In the genomic region with DNA sequence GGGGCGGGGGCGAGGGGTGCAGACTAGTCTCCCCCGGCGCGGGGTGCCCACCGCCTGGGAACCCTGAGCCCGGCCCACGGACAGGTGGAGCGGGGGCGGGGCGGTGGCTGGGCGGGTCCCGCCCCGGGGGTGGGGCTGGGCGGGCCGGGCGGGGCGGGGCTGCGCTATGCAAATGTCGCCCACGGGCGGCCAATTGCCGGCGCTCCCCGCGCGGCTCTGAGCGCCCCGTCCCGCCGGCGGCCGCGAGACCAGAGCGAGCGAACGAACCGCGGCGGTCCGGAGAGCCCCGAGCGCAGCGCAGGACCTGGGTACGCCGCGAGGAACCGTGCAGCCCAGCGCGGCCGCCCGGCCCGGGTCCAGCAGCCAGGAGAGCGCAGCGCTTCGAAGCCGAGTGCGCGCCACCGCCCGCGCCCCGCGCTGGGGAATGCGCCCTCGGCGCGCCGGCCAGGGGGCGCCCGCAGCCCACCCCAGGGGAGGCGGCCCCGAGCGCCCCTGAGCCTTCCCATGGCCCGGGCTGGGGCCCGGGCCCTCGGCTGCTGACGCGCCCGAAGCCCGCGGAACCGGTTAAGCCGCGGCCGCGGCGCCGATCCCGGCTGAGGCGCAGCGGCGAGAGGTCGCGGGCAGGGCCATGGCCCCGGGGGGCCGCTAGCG, we compare ENCODE assay signal across 1 cellular context.
A peak's percentile ranks its signal among the peaks of the same experiment; 100 is the strongest.
TF ChIP-seq lines count a peak whose summit lies in the region.

A gene (plus strand): TSS at position 485 of the 651 bp plus-strand sequence. CDS start 4,299 bp downstream, outside the sequence.

TF ChIP-seq in H1, 55 proteins besides CTCF, POLR2A, EP300 and RAD21:
- TF ChIP-seq KDM4A (IDR thresholded peaks at IDR 0.05; ENCODE audit: low read depth, low read length, severe bottlenecking) (peak; percentile 90), PHF8 (conservative IDR thresholded peaks at IDR 0.05; ENCODE audit: low read depth, low read length) (peak; percentile 51), RFX5 (IDR thresholded peaks at IDR 0.05; ENCODE audit: borderline replicate concordance, low read depth, low read length) (no peak), ASH2L (IDR thresholded peaks at IDR 0.05; ENCODE audit: low read length) (no peak), CBX8 (IDR thresholded peaks at IDR 0.05; ENCODE audit: borderline replicate concordance, low read depth, low read length) (no peak), TAF7 (optimal IDR thresholded peaks at IDR 0.05; ENCODE audit: borderline replicate concordance, low read depth, low read length) (no peak), SP2 (IDR thresholded peaks at IDR 0.05; ENCODE audit: low read length) (no peak), NRF1 (IDR thresholded peaks at IDR 0.05; ENCODE audit: low read depth, low read length) (no peak), GTF2F1 (IDR thresholded peaks at IDR 0.05; ENCODE audit: borderline replicate concordance, low read depth, low read length) (no peak), CHD2 (IDR thresholded peaks at IDR 0.05; ENCODE audit: low read length) (no peak), RNF2 (IDR thresholded peaks at IDR 0.05; ENCODE audit: borderline replicate concordance, low read depth, low read length, missing control alignments, poor library complexity, severe bottlenecking) (no peak), MAFK (IDR thresholded peaks at IDR 0.05; ENCODE audit: low read depth, low read length) (no peak), NANOG (IDR thresholded peaks at IDR 0.05; ENCODE audit: insufficient read depth, low read depth, low read length, poor library complexity, severe bottlenecking) (no peak), HDAC2 (IDR thresholded peaks at IDR 0.05; ENCODE audit: borderline replicate concordance in 1 of 2, low read depth in 2 of 2, low read length in 2 of 2) (no peak), POU5F1 (IDR thresholded peaks at IDR 0.05; ENCODE audit: low read depth, low read length) (no peak), TBP (IDR thresholded peaks at IDR 0.05; ENCODE audit: low read depth, low read length) (no peak), SUZ12 (IDR thresholded peaks at IDR 0.05; ENCODE audit: low read length) (no peak), EZH2 (IDR thresholded peaks at IDR 0.05; ENCODE audit: low read depth, low read length, severe bottlenecking) (no peak), ZNF274 (IDR thresholded peaks at IDR 0.05; ENCODE audit: borderline replicate concordance, extremely low read depth, low read length) (no peak), EGR1 (IDR thresholded peaks at IDR 0.05; ENCODE audit: borderline replicate concordance, low read depth, low read length) (no peak), TAF1 (IDR thresholded peaks at IDR 0.05; ENCODE audit: low read depth, low read length) (0 out of 2 replicates have a peak, but pooled peaks have one; percentile 18), RBBP5 (IDR thresholded peaks at IDR 0.05; ENCODE audit: borderline replicate concordance, low read depth, low read length) (no peak), SIN3A (conservative IDR thresholded peaks at IDR 0.05 in 1 of 2, IDR thresholded peaks at IDR 0.05 in 1 of 2; ENCODE audit: low read depth in 1 of 2, low read length in 2 of 2) (peak in 1 of 2 experiments; percentile 17; a peak in 1 of 4 replicates), SIX5 (IDR thresholded peaks at IDR 0.05; ENCODE audit: low read depth, low read length) (no peak), CTBP2 (IDR thresholded peaks at IDR 0.05; ENCODE audit: borderline replicate concordance, insufficient read depth, insufficient read length, low read length) (no peak), HDAC6 (IDR thresholded peaks at IDR 0.05; ENCODE audit: low read depth, low read length) (no peak), CEBPB (IDR thresholded peaks at IDR 0.05; ENCODE audit: low read depth, low read length) (no peak)
- TF ChIP-seq, protein P1, sequence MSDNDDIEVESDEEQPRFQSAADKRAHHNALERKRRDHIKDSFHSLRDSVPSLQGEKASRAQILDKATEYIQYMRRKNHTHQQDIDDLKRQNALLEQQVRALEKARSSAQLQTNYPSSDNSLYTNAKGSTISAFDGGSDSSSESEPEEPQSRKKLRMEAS (IDR thresholded peaks at IDR 0.05): no peak
- TF ChIP-seq, protein P2, sequence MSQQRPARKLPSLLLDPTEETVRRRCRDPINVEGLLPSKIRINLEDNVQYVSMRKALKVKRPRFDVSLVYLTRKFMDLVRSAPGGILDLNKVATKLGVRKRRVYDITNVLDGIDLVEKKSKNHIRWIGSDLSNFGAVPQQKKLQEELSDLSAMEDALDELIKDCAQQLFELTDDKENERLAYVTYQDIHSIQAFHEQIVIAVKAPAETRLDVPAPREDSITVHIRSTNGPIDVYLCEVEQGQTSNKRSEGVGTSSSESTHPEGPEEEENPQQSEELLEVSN (IDR thresholded peaks at IDR 0.05): no peak
- TF ChIP-seq, protein P3, sequence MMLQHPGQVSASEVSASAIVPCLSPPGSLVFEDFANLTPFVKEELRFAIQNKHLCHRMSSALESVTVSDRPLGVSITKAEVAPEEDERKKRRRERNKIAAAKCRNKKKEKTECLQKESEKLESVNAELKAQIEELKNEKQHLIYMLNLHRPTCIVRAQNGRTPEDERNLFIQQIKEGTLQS (IDR thresholded peaks at IDR 0.05; ENCODE audit: insufficient read depth, low read depth, low read length): no peak
